Comparison of ENCODE assay signal across 8 cellular contexts in genomic region chrX:142089193-142089592, GRCh38.
DNase-seq lines count a peak whose midpoint lies in the region; ATAC-seq and TF ChIP-seq lines count a peak whose summit lies in the region.

No MANE protein-coding gene starts in this region.

- no peaks in the 10 kb centered on the region for H3K27me3 Mint-ChIP-seq in Calu3 (ENCODE audit: unreplicated experiment)

- H3K27me3 ChIP-seq in breast epithelium (peaks cover 0 to 3% of the 10 kb centered on the region in 2 donors), SJCRH30 (no peaks in the 10 kb centered on the region), upper lobe of right lung (no peaks in the 10 kb centered on the region)

- no peak overlapping the region for H3K4me3 Mint-ChIP-seq in Calu3 (ENCODE audit: low read depth, unreplicated experiment)

- H3K9me3 ChIP-seq in breast epithelium: no peaks in the 10 kb centered on the region
- H3K9me3 ChIP-seq in SJCRH30 (replicated peaks): no peaks in the 10 kb centered on the region
- no peaks in the 10 kb centered on the region for H3K9me3 ChIP-seq in upper lobe of right lung

- in situ Hi-C loops in T47D (cut with HindIII; ENCODE audit: low pct_unique_long_range_greater_than_20kb, low sequenced_read_pairs): no loop called here

- H3K36me3 ChIP-seq in breast epithelium: no peaks in the 10 kb centered on the region
- no peaks in the 10 kb centered on the region for H3K36me3 ChIP-seq in SJCRH30
- no peaks in the 10 kb centered on the region for H3K36me3 ChIP-seq in upper lobe of right lung

- no peak overlapping the region for H3K27ac ChIP-seq in breast epithelium
- H3K27ac ChIP-seq in SJCRH30: no peak overlapping the region
- no peak overlapping the region for H3K27ac ChIP-seq in upper lobe of right lung

- no peak for TF ChIP-seq POLR2A in breast epithelium (IDR thresholded peaks at IDR 0.05)

- no peak overlapping the region for H3K27ac Mint-ChIP-seq in Calu3 (ENCODE audit: unreplicated experiment)

- no peaks in the 10 kb centered on the region for H3K36me3 Mint-ChIP-seq in Calu3 (ENCODE audit: insufficient read depth, unreplicated experiment)

- CTCF ChIA-PET in Calu3 (lab: Charles Lee): no interaction called here

- H3K9me3 Mint-ChIP-seq in Calu3 (ENCODE audit: low read depth, unreplicated experiment): peaks cover 5% of the 10 kb centered on the region

- H3K4me1 Mint-ChIP-seq in Calu3 (ENCODE audit: low read depth, unreplicated experiment): no peaks in the 10 kb centered on the region

- peak in 1 of 3 donors; percentile 19 for TF ChIP-seq CTCF in breast epithelium (IDR thresholded peaks at IDR 0.05)
- peak; percentile 44 for TF ChIP-seq CTCF in upper lobe of right lung (IDR thresholded peaks at IDR 0.05)
- TF ChIP-seq CTCF in Calu3 (IDR thresholded peaks at IDR 0.05; ENCODE audit: unreplicated experiment): no peak

- intact Hi-C loops in breast epithelium (cut with DNase I; ENCODE audit: low total_unique reads) (no loop called here), upper lobe of right lung (cut with DNase I) (no loop called here), Calu3 (cut with micrococcal nuclease; ENCODE audit: unreplicated experiment) (no loop called here)

- peak; percentile 1 to 51 for DNase-seq in T47D (ENCODE audit: low read depth in 1 of 2, low spot score in 1 of 2)
- no peak for DNase-seq in breast epithelium (ENCODE audit: low spot score in 2 of 2)
- DNase-seq in SJCRH30: peak; percentile 1 to 13
- peak; percentile 45 for DNase-seq in globus pallidus (ENCODE audit: low spot score)
- DNase-seq in upper lobe of right lung: no peak
- DNase-seq in Calu3: no peak

- H3K4me3 ChIP-seq in breast epithelium (no peak overlapping the region), SJCRH30 (no peak overlapping the region), upper lobe of right lung (no peak overlapping the region)

- ATAC-seq in upper lobe of right lung (peak; percentile 42), HG02571 (IDR thresholded peaks at IDR 0.05; ENCODE audit: unreplicated experiment) (no peak), HG03457 (IDR thresholded peaks at IDR 0.05; ENCODE audit: unreplicated experiment) (no peak)

- H3K4me1 ChIP-seq in breast epithelium: no peaks in the 10 kb centered on the region
- H3K4me1 ChIP-seq in SJCRH30: no peaks in the 10 kb centered on the region
- H3K4me1 ChIP-seq in upper lobe of right lung: no peaks in the 10 kb centered on the region

- BruUV-seq in Calu3 (replicated peaks; lab: Mats Ljungman, UMichigan): no TSS peak

Comparison
In these comparisons a context has a peak if more than half of its experiments do, and no peak if none do; other contexts are left out.
1. DNase-seq: peak in T47D (2 of 2), SJCRH30 (2 of 2) and globus pallidus (single experiment); none in breast epithelium (0 of 2), upper lobe of right lung (single experiment) and Calu3 (single experiment).